ENCODE assay signal across 21 cellular contexts in genomic region chr5:94086194-94086593, GRCh38.
"Had no signal": no experiment of that assay in that cellular context is flagged by ENCODE, and none has a peak within 500 bp of the region (broad histone marks: within the 10 kb centered on the region; RNA-seq: fewer than 3 reads in every experiment).

No MANE protein-coding gene starts in this region.

- H3K4me3 ChIP-seq: adrenal gland, breast epithelium had no signal

- H3K4me1 ChIP-seq: adrenal gland, breast epithelium had no signal

- H3K9me3 ChIP-seq: adrenal gland, breast epithelium had no signal

- H3K27ac ChIP-seq: adrenal gland, breast epithelium, RWPE1 had no signal

- H3K36me3 ChIP-seq: adrenal gland, breast epithelium had no signal

- DNase-seq: activated CD4-positive, alpha-beta T cell treated with anti-CD3 and anti-CD28 coated beads for 48 hours; activated CD4-positive, alpha-beta T cell treated with anti-CD3 and anti-CD28 coated beads, Interleukin-2, amount 50 U/mL, for 4 hours; activated CD4-positive, CD25-positive, alpha-beta regulatory T cell treated with anti-CD3 and anti-CD28 coated beads, Interleukin-2, amount 50 U/mL, for 72 hours; activated CD8-positive, alpha-beta memory T cell treated with anti-CD3 and anti-CD28 coated beads, Interleukin-2, amount 50 U/mL, for 48 hours; activated CD8-positive, alpha-beta T cell treated with anti-CD3 and anti-CD28 coated beads, Interleukin-2, amount 10 ng/mL, durations not matched to agents 7 days and 5 days; activated naive CD4-positive, alpha-beta T cell treated with anti-CD3 and anti-CD28 coated beads, Interleukin-2, amount 50 U/mL, for 16 hours; activated naive CD8-positive, alpha-beta T cell treated with anti-CD3 and anti-CD28 coated beads, Interleukin-2, amount 10 ng/mL, durations not matched to agents 7 days and 5 days; activated T-cell treated with anti-CD3 and anti-CD28 coated beads, Interleukin-2, amount 50 U/mL, for 1 hour; aorta; central memory CD4-positive, alpha-beta T cell; NCI-H1092; NCI-H1417; NCI-H2029; NCI-H2107; NCI-H2171 treated with DMSO at 0.1 percent for 48 hours; NCI-H226; NCI-H526; SHP77 treated with DMSO at 0.1 percent for 48 hours had no signal
